ENCODE assay signal across 29 cellular contexts in the genomic region with DNA sequence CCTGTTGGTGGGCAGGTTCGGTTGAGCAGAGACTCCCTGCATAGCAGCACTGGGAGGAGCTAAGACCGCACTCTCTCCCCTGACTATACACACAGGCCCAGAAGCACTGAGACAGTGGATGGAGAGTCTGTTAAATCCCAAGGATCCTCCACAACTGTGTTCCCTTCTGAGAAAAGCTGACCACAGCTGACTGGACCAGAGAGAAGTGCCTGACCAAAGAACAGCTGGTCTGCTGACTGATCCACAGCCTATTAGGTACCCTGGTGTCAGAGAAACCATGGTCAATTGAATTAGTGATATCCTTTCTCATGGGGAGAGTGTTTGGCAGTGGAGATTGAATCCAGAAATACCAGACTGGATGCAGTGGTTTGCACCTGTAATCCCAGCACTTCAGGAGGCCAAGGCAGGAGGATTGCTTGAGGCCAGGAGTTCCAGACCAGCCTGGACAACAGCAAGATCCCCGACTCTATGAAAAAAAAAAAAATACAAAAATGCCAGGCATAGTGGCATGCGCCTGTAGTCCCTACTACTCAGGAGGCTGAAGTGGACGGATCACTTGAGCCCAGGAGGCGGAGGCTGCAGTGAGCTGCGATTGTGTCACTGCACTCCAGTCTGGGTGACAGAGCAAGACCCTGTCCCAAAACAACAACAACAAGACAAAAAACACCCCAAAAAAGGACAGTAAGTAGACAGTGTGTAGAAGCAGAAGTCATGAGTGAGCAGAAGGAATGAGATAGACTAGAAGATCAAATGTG.
"Had no signal": no experiment of that assay in that cellular context is flagged by ENCODE, and none has a peak within 500 bp of the region (broad histone marks: within the 10 kb centered on the region; RNA-seq: fewer than 3 reads in every experiment).

No MANE protein-coding gene starts in this region.

- H3K27ac ChIP-seq: adrenal gland, body of pancreas, breast epithelium, KMS-11, WERI-Rb-1 had no signal

- H3K9ac ChIP-seq: KMS-11 had no signal

- H3K4me1 ChIP-seq: adrenal gland, body of pancreas, breast epithelium had no signal

- H3K27me3 Mint-ChIP-seq: activated T-cell treated with anti-CD3 and anti-CD28 coated beads, Interleukin-2, amount 50 U/mL, for 24 hours had no signal

- H3K4me3 Mint-ChIP-seq: activated CD8-positive, alpha-beta T cell treated with anti-CD3 and anti-CD28 coated beads, Interleukin-2, amount 10 ng/mL, durations not matched to agents 7 days and 5 days; activated naive CD4-positive, alpha-beta T cell treated with anti-CD3 and anti-CD28 coated beads for 36 hours; activated T-cell treated with anti-CD3 and anti-CD28 coated beads, Interleukin-2, amount 50 U/mL, for 24 hours had no signal

- H3K9me3 Mint-ChIP-seq: activated naive CD4-positive, alpha-beta T cell treated with anti-CD3 and anti-CD28 coated beads for 36 hours; activated naive CD4-positive, alpha-beta T cell treated with anti-CD3 and anti-CD28 coated beads, Interleukin-2, amount 50 U/mL, for 72 hours; activated T-cell treated with anti-CD3 and anti-CD28 coated beads, Interleukin-2, amount 50 U/mL, for 24 hours; activated T-helper 2 cell treated with anti-CD3 and anti-CD28 coated beads, Interferon-gamma antibody, Interleukin-2, Interleukin-4, amounts not matched to agents 10 μg/mL and 5 μg/mL and 100 μg/mL, durations not matched to agents 14 hours and 24 hours and 36 hours had no signal

- H3K9me3 ChIP-seq: adrenal gland, body of pancreas, breast epithelium had no signal

- H3K27me3 ChIP-seq: adrenal gland, body of pancreas, breast epithelium had no signal

- DNase-seq: activated CD4-positive, alpha-beta T cell treated with anti-CD3 and anti-CD28 coated beads for 1 hour; activated CD4-positive, alpha-beta T cell treated with anti-CD3 and anti-CD28 coated beads for 48 hours; activated CD4-positive, CD25-positive, alpha-beta regulatory T cell; activated CD8-positive, alpha-beta T cell treated with anti-CD3 and anti-CD28 coated beads, Interleukin-2, amount 10 ng/mL, durations not matched to agents 7 days and 5 days; activated gamma-delta T cell treated with Interleukin-2 at 50 U/mL for 16 hours; activated naive CD4-positive, alpha-beta T cell treated with anti-CD3 and anti-CD28 coated beads for 36 hours; activated T-cell treated with anti-CD3 and anti-CD28 coated beads, Interleukin-2, amount 50 U/mL, for 24 hours; cerebellar nuclear complex; NCI-H1105; NCI-H1417 treated with DMSO at 0.1 percent for 48 hours; NCI-H1694; NCI-H2029; NCI-H510A; NCI-H526; NCI-H748 treated with DMSO at 0.1 percent for 48 hours; NK-92 treated with Interleukin-12 subunit alpha and Interleukin-12 subunit beta, amount 100 ng/mL, for 24 hours; PC-3; Right ventricle myocardium superior; SW 1271; T-helper 1 cell; T-helper 2 cell; T-helper 9 cell; WERI-Rb-1 had no signal

- H3K4me3 ChIP-seq: adrenal gland, body of pancreas, breast epithelium had no signal

- H3K36me3 ChIP-seq: breast epithelium had no signal

- H3K4me2 ChIP-seq: KMS-11 had no signal

- H3K27ac Mint-ChIP-seq: activated CD8-positive, alpha-beta T cell treated with anti-CD3 and anti-CD28 coated beads, Interleukin-2, amount 10 ng/mL, durations not matched to agents 7 days and 5 days; activated naive CD4-positive, alpha-beta T cell treated with anti-CD3 and anti-CD28 coated beads for 36 hours; activated T-cell treated with anti-CD3 and anti-CD28 coated beads, Interleukin-2, amount 50 U/mL, for 24 hours had no signal
